ENCODE assay signal across 33 cellular contexts in the genomic region with DNA sequence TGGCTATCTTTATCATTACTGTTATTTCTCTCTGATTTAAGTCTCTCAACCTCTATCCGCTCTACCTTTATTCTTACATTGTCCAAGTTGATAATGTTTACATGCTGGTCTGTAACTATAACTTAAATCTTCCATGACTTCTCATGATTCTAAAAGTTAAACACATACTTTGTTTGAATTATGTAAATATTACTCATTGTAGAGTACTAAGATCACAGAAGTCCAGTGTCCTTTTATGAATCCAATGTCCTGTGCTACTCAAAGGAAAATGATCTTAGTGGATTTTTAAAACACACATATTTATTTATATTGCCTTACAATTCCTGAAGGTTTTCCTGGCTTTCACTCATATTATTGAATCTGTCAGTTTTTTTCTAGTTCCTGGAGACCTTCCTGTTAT.
"Had no signal": no experiment of that assay in that cellular context is flagged by ENCODE, and none has a peak within 500 bp of the region (broad histone marks: within the 10 kb centered on the region; RNA-seq: fewer than 3 reads in every experiment).

No MANE protein-coding gene starts in this region.

- H3K27ac Mint-ChIP-seq: activated B cell treated with CpG ODN at 0.5 μM for 24 hours; activated CD4-positive, alpha-beta memory T cell treated with anti-CD3 and anti-CD28 coated beads for 36 hours; activated CD4-positive, alpha-beta T cell treated with anti-CD3 and anti-CD28 coated beads, Interleukin-2, amount 10 ng/mL, durations not matched to agents 24 days and 14 days; activated CD8-positive, alpha-beta T cell treated with anti-CD3 and anti-CD28 coated beads for 36 hours; activated naive CD4-positive, alpha-beta T cell treated with anti-CD3 and anti-CD28 coated beads for 36 hours; activated naive CD4-positive, alpha-beta T cell treated with anti-CD3 and anti-CD28 coated beads, Interleukin-2, amount 50 U/mL, for 72 hours; activated naive CD8-positive, alpha-beta T cell treated with anti-CD3 and anti-CD28 coated beads for 36 hours; activated T-helper 1 cell treated with anti-CD3 and anti-CD28 coated beads, Interleukin-12 subunit alpha, Interleukin-12 subunit beta, Interleukin-2, Interleukin-4 antibody, amounts not matched to agents 30 ng/mL and 10 ng/mL and 1 ng/mL, durations not matched to agents 14 hours and 24 hours and 36 hours; activated T-helper 17 cell treated with anti-CD3 and anti-CD28 coated beads, Interleukin-2, amount 50 U/mL, for 72 hours; T-helper 1 cell treated with Interleukin-12 subunit alpha and Interleukin-12 subunit beta and Interleukin-4 antibody, amounts not matched to agents 30 μg/mL and 1 μg/mL, for 36 hours; T-helper 2 cell treated with Interferon-gamma antibody and Interleukin-4, amounts not matched to agents 5 μg/mL and 100 μg/mL, for 36 hours had no signal

- H3K9me3 Mint-ChIP-seq: activated CD4-positive, alpha-beta T cell treated with anti-CD3 and anti-CD28 coated beads, Interleukin-2, amount 10 ng/mL, durations not matched to agents 24 days and 14 days; activated CD8-positive, alpha-beta T cell treated with anti-CD3 and anti-CD28 coated beads for 36 hours; activated naive CD4-positive, alpha-beta T cell treated with anti-CD3 and anti-CD28 coated beads for 36 hours; activated naive CD4-positive, alpha-beta T cell treated with anti-CD3 and anti-CD28 coated beads, Interleukin-2, amount 50 U/mL, for 72 hours; activated T-helper 1 cell treated with anti-CD3 and anti-CD28 coated beads, Interleukin-12 subunit alpha, Interleukin-12 subunit beta, Interleukin-2, Interleukin-4 antibody, amounts not matched to agents 30 ng/mL and 10 ng/mL and 1 ng/mL, durations not matched to agents 14 hours and 24 hours and 36 hours; activated T-helper 17 cell treated with anti-CD3 and anti-CD28 coated beads, Interleukin-2, amount 50 U/mL, for 72 hours; T-helper 1 cell treated with Interleukin-12 subunit alpha and Interleukin-12 subunit beta and Interleukin-4 antibody, amounts not matched to agents 30 μg/mL and 1 μg/mL, for 36 hours; T-helper 2 cell treated with Interferon-gamma antibody and Interleukin-4, amounts not matched to agents 5 μg/mL and 100 μg/mL, for 36 hours had no signal

- H3K36me3 Mint-ChIP-seq: activated naive CD4-positive, alpha-beta T cell treated with anti-CD3 and anti-CD28 coated beads, Interleukin-2, amount 50 U/mL, for 72 hours had no signal

- H3K27ac ChIP-seq: adrenal gland, body of pancreas, brain microvascular endothelial cell, breast epithelium, VCaP had no signal

- H3K27me3 ChIP-seq: adrenal gland, body of pancreas, brain microvascular endothelial cell, breast epithelium had no signal

- H3K4me3 ChIP-seq: adrenal gland, body of pancreas, breast epithelium had no signal

- H3K4me1 ChIP-seq: adrenal gland, body of pancreas, breast epithelium had no signal

- ATAC-seq: activated CD8-positive, alpha-beta T cell treated with anti-CD3 and anti-CD28 coated beads for 36 hours; activated naive CD4-positive, alpha-beta T cell treated with anti-CD3 and anti-CD28 coated beads, Interleukin-2, amount 50 U/mL, for 72 hours; activated T-helper 17 cell treated with anti-CD3 and anti-CD28 coated beads, Interleukin-2, amount 50 U/mL, for 72 hours; body of pancreas had no signal

- H3K36me3 ChIP-seq: adrenal gland, brain microvascular endothelial cell, breast epithelium had no signal

- H3K27me3 Mint-ChIP-seq: activated B cell treated with CpG ODN at 0.5 μM for 24 hours; activated CD4-positive, alpha-beta memory T cell treated with anti-CD3 and anti-CD28 coated beads for 36 hours; activated CD4-positive, alpha-beta T cell treated with anti-CD3 and anti-CD28 coated beads, Interleukin-2, amount 10 ng/mL, durations not matched to agents 24 days and 14 days; activated CD8-positive, alpha-beta T cell treated with anti-CD3 and anti-CD28 coated beads for 36 hours; activated naive CD8-positive, alpha-beta T cell treated with anti-CD3 and anti-CD28 coated beads for 36 hours; activated T-helper 17 cell treated with anti-CD3 and anti-CD28 coated beads, Interleukin-2, amount 50 U/mL, for 72 hours had no signal

- H3K4me1 Mint-ChIP-seq: activated CD4-positive, alpha-beta T cell treated with anti-CD3 and anti-CD28 coated beads, Interleukin-2, amount 10 ng/mL, durations not matched to agents 24 days and 14 days; activated T-helper 17 cell treated with anti-CD3 and anti-CD28 coated beads, Interleukin-2, amount 50 U/mL, for 72 hours had no signal

- H3K4me3 Mint-ChIP-seq: activated B cell treated with CpG ODN at 0.5 μM for 24 hours; activated CD4-positive, alpha-beta memory T cell treated with anti-CD3 and anti-CD28 coated beads for 36 hours; activated CD4-positive, alpha-beta T cell treated with anti-CD3 and anti-CD28 coated beads, Interleukin-2, amount 10 ng/mL, durations not matched to agents 24 days and 14 days; activated CD8-positive, alpha-beta T cell treated with anti-CD3 and anti-CD28 coated beads for 36 hours; activated naive CD4-positive, alpha-beta T cell treated with anti-CD3 and anti-CD28 coated beads for 36 hours; activated naive CD8-positive, alpha-beta T cell treated with anti-CD3 and anti-CD28 coated beads for 36 hours; activated T-helper 1 cell treated with anti-CD3 and anti-CD28 coated beads, Interleukin-12 subunit alpha, Interleukin-12 subunit beta, Interleukin-2, Interleukin-4 antibody, amounts not matched to agents 30 ng/mL and 10 ng/mL and 1 ng/mL, durations not matched to agents 14 hours and 24 hours and 36 hours; activated T-helper 17 cell treated with anti-CD3 and anti-CD28 coated beads, Interleukin-2, amount 50 U/mL, for 72 hours; T-helper 1 cell treated with Interleukin-12 subunit alpha and Interleukin-12 subunit beta and Interleukin-4 antibody, amounts not matched to agents 30 μg/mL and 1 μg/mL, for 36 hours; T-helper 2 cell treated with Interferon-gamma antibody and Interleukin-4, amounts not matched to agents 5 μg/mL and 100 μg/mL, for 36 hours had no signal

- DNase-seq: activated B cell treated with CpG ODN at 0.5 μM for 24 hours; activated CD4-positive, alpha-beta memory T cell treated with anti-CD3 and anti-CD28 coated beads for 36 hours; activated CD4-positive, alpha-beta T cell treated with anti-CD3 and anti-CD28 coated beads for 4 hours; activated CD4-positive, alpha-beta T cell treated with anti-CD3 and anti-CD28 coated beads, Interleukin-2, amount 10 ng/mL, durations not matched to agents 24 days and 14 days; activated CD4-positive, alpha-beta T cell treated with anti-CD3 and anti-CD28 coated beads, Interleukin-2, amount 50 U/mL, for 1 hour; activated CD4-positive, alpha-beta T cell treated with anti-CD3 and anti-CD28 coated beads, Interleukin-2, amount 50 U/mL, for 4 hours; activated CD4-positive, CD25-positive, alpha-beta regulatory T cell treated with anti-CD3 and anti-CD28 coated beads, Interleukin-2, amount 50 U/mL, for 72 hours; activated CD8-positive, alpha-beta memory T cell treated with anti-CD3 and anti-CD28 coated beads, Interleukin-2, amount 50 U/mL, for 4 hours; activated CD8-positive, alpha-beta T cell treated with anti-CD3 and anti-CD28 coated beads for 36 hours; activated effector memory CD4-positive, alpha-beta T cell treated with anti-CD3 and anti-CD28 coated beads, Interleukin-2, amount 50 U/mL, for 16 hours; activated gamma-delta T cell treated with Interleukin-2 at 50 U/mL for 16 hours; activated naive CD4-positive, alpha-beta T cell; activated naive CD4-positive, alpha-beta T cell treated with anti-CD3 and anti-CD28 coated beads for 36 hours; activated naive CD4-positive, alpha-beta T cell treated with anti-CD3 and anti-CD28 coated beads, Interleukin-2, amount 50 U/mL, for 16 hours; activated naive CD8-positive, alpha-beta T cell treated with anti-CD3 and anti-CD28 coated beads for 36 hours; activated T-cell treated with anti-CD3 and anti-CD28 coated beads for 4 hours; activated T-cell treated with anti-CD3 and anti-CD28 coated beads, Interleukin-2, amount 50 U/mL, for 1 hour; activated T-cell treated with anti-CD3 and anti-CD28 coated beads, Interleukin-2, amount 50 U/mL, for 48 hours; adrenal gland; amniotic stem cell; aorta; body of pancreas; brain microvascular endothelial cell; central memory CD4-positive, alpha-beta T cell; T-helper 2 cell; T-helper 9 cell had no signal

- H3K9me3 ChIP-seq: adrenal gland, body of pancreas, breast epithelium had no signal
